In genomic region chr22:31933816-31934482, GRCh38 we compare ENCODE assay signal across 20 cellular contexts.
"Had no signal": no experiment of that assay in that cellular context is flagged by ENCODE, and none has a peak within 500 bp of the region (broad histone marks: within the 10 kb centered on the region; RNA-seq: fewer than 3 reads in every experiment).

No MANE protein-coding gene starts in this region.

- H3K27me3 ChIP-seq: heart right ventricle, right atrium auricular region, tibial artery, uterus had no signal

- ATAC-seq: activated CD4-positive, alpha-beta T cell treated with anti-CD3 and anti-CD28 coated beads for 36 hours; activated T-helper 17 cell treated with anti-CD3 and anti-CD28 coated beads, Interleukin-2, amount 50 U/mL, for 72 hours; lower lobe of right lung; stimulated activated naive CD8-positive, alpha-beta T cell treated with anti-CD3 and anti-CD28 coated beads, Interleukin-15, amount 100 ng/mL, for 72 hours had no signal

- H3K27ac Mint-ChIP-seq: activated B cell treated with CpG ODN at 0.5 μM for 24 hours; activated CD4-positive, alpha-beta T cell treated with anti-CD3 and anti-CD28 coated beads for 36 hours; activated naive CD8-positive, alpha-beta T cell treated with anti-CD3 and anti-CD28 coated beads for 36 hours; activated T-cell treated with anti-CD3 and anti-CD28 coated beads, Interleukin-2, amount 50 U/mL, for 24 hours; activated T-helper 17 cell treated with anti-CD3 and anti-CD28 coated beads, Interleukin-2, amount 50 U/mL, for 72 hours; stimulated activated naive CD8-positive, alpha-beta T cell treated with anti-CD3 and anti-CD28 coated beads, Interleukin-15, amount 100 ng/mL, for 72 hours had no signal

- H3K4me1 ChIP-seq: lower lobe of right lung, prostate gland, right atrium auricular region, tibial artery, uterus had no signal

- H3K27me3 Mint-ChIP-seq: activated B cell treated with CpG ODN at 0.5 μM for 24 hours; activated naive CD8-positive, alpha-beta T cell treated with anti-CD3 and anti-CD28 coated beads for 36 hours had no signal

- H3K36me3 ChIP-seq: heart right ventricle, lower lobe of right lung, prostate gland, right atrium auricular region, tibial artery, uterus had no signal

- H3K9me3 Mint-ChIP-seq: activated B cell treated with CpG ODN at 0.5 μM for 24 hours; activated naive CD8-positive, alpha-beta T cell treated with anti-CD3 and anti-CD28 coated beads for 36 hours; activated T-cell treated with anti-CD3 and anti-CD28 coated beads, Interleukin-2, amount 50 U/mL, for 24 hours; activated T-helper 17 cell treated with anti-CD3 and anti-CD28 coated beads, Interleukin-2, amount 50 U/mL, for 72 hours; naive B cell; neural crest cell; stimulated activated naive CD8-positive, alpha-beta T cell treated with anti-CD3 and anti-CD28 coated beads, Interleukin-15, amount 100 ng/mL, for 72 hours had no signal

- H3K9me3 ChIP-seq: heart right ventricle, lower lobe of right lung, prostate gland, right atrium auricular region, tibial artery, uterus had no signal

- H3K4me3 ChIP-seq: heart right ventricle, lower lobe of right lung, prostate gland, right atrium auricular region, tibial artery, uterus had no signal

- DNase-seq: activated B cell treated with CpG ODN at 0.5 μM for 24 hours; activated CD4-positive, alpha-beta T cell treated with anti-CD3 and anti-CD28 coated beads for 36 hours; activated CD4-positive, alpha-beta T cell treated with anti-CD3 and anti-CD28 coated beads, Interleukin-2, amount 50 U/mL, for 4 hours; activated CD8-positive, alpha-beta memory T cell treated with anti-CD3 and anti-CD28 coated beads for 24 hours; activated CD8-positive, alpha-beta memory T cell treated with anti-CD3 and anti-CD28 coated beads, Interleukin-2, amount 50 U/mL, for 4 hours; activated naive CD8-positive, alpha-beta T cell treated with anti-CD3 and anti-CD28 coated beads for 36 hours; activated T-cell treated with anti-CD3 and anti-CD28 coated beads, Interleukin-2, amount 50 U/mL, for 24 hours; amniotic stem cell; heart right ventricle; lower lobe of right lung; mesendoderm; naive B cell; stimulated activated naive CD8-positive, alpha-beta T cell treated with anti-CD3 and anti-CD28 coated beads, Interleukin-15, amount 100 ng/mL, for 72 hours; T1000; tibial artery; uterus had no signal

- H3K4me3 Mint-ChIP-seq: activated B cell treated with CpG ODN at 0.5 μM for 24 hours; activated CD4-positive, alpha-beta T cell treated with anti-CD3 and anti-CD28 coated beads for 36 hours; activated naive CD8-positive, alpha-beta T cell treated with anti-CD3 and anti-CD28 coated beads for 36 hours; activated T-cell treated with anti-CD3 and anti-CD28 coated beads, Interleukin-2, amount 50 U/mL, for 24 hours; activated T-helper 17 cell treated with anti-CD3 and anti-CD28 coated beads, Interleukin-2, amount 50 U/mL, for 72 hours; naive B cell; neural crest cell; stimulated activated naive CD8-positive, alpha-beta T cell treated with anti-CD3 and anti-CD28 coated beads, Interleukin-15, amount 100 ng/mL, for 72 hours had no signal

- H3K4me1 Mint-ChIP-seq: activated B cell treated with CpG ODN at 0.5 μM for 24 hours; activated CD4-positive, alpha-beta T cell treated with anti-CD3 and anti-CD28 coated beads for 36 hours; activated naive CD8-positive, alpha-beta T cell treated with anti-CD3 and anti-CD28 coated beads for 36 hours; activated T-helper 17 cell treated with anti-CD3 and anti-CD28 coated beads, Interleukin-2, amount 50 U/mL, for 72 hours; naive B cell; neural crest cell; stimulated activated naive CD8-positive, alpha-beta T cell treated with anti-CD3 and anti-CD28 coated beads, Interleukin-15, amount 100 ng/mL, for 72 hours had no signal

- H3K36me3 Mint-ChIP-seq: activated naive CD8-positive, alpha-beta T cell treated with anti-CD3 and anti-CD28 coated beads for 36 hours; naive B cell had no signal
